1 cellular context compared by ENCODE assay signal in the genomic region with DNA sequence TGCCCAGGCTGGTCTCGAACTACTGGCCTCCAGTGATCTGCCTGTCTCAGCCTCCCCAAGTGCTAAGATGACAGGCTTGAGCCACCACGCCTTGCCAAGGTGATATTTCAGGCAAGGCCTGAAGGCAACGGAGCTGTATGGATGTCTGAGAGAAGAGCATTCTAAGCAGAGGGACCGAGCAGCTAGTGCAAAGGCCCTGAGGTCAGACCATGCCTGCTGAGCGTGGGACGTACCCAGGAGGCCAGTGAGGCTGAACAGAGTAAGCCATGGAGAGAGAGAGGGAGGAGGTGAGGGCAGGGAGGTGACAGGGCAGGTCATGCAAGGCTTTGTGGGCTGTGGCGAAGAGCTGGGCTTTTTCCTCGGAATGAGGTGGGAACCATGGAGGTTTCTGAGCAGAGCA.
TF ChIP-seq lines count a peak whose summit lies in the region.

No MANE protein-coding gene starts in this region.

TF ChIP-seq in K562, 482 proteins besides CTCF, POLR2A, EP300 and RAD21:
- TF ChIP-seq SOX6 (IDR thresholded peaks at IDR 0.05): no peak
- TF ChIP-seq NR2C1 (IDR thresholded peaks at IDR 0.05): no peak
- no peak for TF ChIP-seq NR2C1 (tag; IDR thresholded peaks at IDR 0.05)
- no peak for TF ChIP-seq GABPB2 (CRISPR knock-in tag; conservative IDR thresholded peaks at IDR 0.05)
- no peak for TF ChIP-seq FOXM1 (IDR thresholded peaks at IDR 0.05; ENCODE audit: low read depth)
- TF ChIP-seq FOXM1 (CRISPR knock-in tag; IDR thresholded peaks at IDR 0.05; ENCODE audit: low read depth): no peak
- no peak for TF ChIP-seq ZNF707 (CRISPR knock-in tag; conservative IDR thresholded peaks at IDR 0.05)
- no peak for TF ChIP-seq KDM4B (IDR thresholded peaks at IDR 0.05; ENCODE audit: borderline replicate concordance in 2 of 2, low read depth in 1 of 2)
- TF ChIP-seq MTA3 (IDR thresholded peaks at IDR 0.05; ENCODE audit: borderline replicate concordance): no peak
- TF ChIP-seq PURB (CRISPR knock-in tag; IDR thresholded peaks at IDR 0.05; ENCODE audit: low read depth): no peak
- TF ChIP-seq, protein P1, sequence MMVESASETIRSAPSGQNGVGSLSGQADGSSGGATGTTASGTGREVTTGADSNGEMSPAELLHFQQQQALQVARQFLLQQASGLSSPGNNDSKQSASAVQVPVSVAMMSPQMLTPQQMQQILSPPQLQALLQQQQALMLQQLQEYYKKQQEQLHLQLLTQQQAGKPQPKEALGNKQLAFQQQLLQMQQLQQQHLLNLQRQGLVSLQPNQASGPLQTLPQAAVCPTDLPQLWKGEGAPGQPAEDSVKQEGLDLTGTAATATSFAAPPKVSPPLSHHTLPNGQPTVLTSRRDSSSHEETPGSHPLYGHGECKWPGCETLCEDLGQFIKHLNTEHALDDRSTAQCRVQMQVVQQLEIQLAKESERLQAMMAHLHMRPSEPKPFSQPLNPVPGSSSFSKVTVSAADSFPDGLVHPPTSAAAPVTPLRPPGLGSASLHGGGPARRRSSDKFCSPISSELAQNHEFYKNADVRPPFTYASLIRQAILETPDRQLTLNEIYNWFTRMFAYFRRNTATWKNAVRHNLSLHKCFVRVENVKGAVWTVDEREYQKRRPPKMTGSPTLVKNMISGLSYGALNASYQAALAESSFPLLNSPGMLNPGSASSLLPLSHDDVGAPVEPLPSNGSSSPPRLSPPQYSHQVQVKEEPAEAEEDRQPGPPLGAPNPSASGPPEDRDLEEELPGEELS (CRISPR knock-in tag; IDR thresholded peaks at IDR 0.05; ENCODE audit: borderline replicate concordance): no peak
- no peak for TF ChIP-seq ETV5 (CRISPR knock-in tag; IDR thresholded peaks at IDR 0.05; ENCODE audit: low read depth)
- no peak for TF ChIP-seq NCOR1 (IDR thresholded peaks at IDR 0.05)
- TF ChIP-seq, protein P2, sequence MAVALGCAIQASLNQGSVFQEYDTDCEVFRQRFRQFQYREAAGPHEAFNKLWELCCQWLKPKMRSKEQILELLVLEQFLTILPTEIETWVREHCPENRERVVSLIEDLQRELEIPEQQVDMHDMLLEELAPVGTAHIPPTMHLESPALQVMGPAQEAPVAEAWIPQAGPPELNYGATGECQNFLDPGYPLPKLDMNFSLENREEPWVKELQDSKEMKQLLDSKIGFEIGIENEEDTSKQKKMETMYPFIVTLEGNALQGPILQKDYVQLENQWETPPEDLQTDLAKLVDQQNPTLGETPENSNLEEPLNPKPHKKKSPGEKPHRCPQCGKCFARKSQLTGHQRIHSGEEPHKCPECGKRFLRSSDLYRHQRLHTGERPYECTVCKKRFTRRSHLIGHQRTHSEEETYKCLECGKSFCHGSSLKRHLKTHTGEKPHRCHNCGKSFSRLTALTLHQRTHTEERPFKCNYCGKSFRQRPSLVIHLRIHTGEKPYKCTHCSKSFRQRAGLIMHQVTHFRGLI (CRISPR knock-in tag; IDR thresholded peaks at IDR 0.05): no peak
- TF ChIP-seq ZNF140 (CRISPR knock-in tag; IDR thresholded peaks at IDR 0.05): no peak
- peak; percentile 32; the same call in 1 of the 2 replicates for TF ChIP-seq BCOR (IDR thresholded peaks at IDR 0.05)
- no peak for TF ChIP-seq CBX3 (IDR thresholded peaks at IDR 0.05; ENCODE audit: borderline replicate concordance in 1 of 2, low read length in 2 of 2)
- peak; percentile 33 for TF ChIP-seq RBM25 (IDR thresholded peaks at IDR 0.05; ENCODE audit: low read depth, low read length, severe bottlenecking)
- peak in 1 of 2 experiments; percentile 31; a peak in 1 of 4 replicates for TF ChIP-seq KDM1A (IDR thresholded peaks at IDR 0.05)
- no peak for TF ChIP-seq ZNF696 (CRISPR knock-in tag; conservative IDR thresholded peaks at IDR 0.05)
- TF ChIP-seq, protein P3, sequence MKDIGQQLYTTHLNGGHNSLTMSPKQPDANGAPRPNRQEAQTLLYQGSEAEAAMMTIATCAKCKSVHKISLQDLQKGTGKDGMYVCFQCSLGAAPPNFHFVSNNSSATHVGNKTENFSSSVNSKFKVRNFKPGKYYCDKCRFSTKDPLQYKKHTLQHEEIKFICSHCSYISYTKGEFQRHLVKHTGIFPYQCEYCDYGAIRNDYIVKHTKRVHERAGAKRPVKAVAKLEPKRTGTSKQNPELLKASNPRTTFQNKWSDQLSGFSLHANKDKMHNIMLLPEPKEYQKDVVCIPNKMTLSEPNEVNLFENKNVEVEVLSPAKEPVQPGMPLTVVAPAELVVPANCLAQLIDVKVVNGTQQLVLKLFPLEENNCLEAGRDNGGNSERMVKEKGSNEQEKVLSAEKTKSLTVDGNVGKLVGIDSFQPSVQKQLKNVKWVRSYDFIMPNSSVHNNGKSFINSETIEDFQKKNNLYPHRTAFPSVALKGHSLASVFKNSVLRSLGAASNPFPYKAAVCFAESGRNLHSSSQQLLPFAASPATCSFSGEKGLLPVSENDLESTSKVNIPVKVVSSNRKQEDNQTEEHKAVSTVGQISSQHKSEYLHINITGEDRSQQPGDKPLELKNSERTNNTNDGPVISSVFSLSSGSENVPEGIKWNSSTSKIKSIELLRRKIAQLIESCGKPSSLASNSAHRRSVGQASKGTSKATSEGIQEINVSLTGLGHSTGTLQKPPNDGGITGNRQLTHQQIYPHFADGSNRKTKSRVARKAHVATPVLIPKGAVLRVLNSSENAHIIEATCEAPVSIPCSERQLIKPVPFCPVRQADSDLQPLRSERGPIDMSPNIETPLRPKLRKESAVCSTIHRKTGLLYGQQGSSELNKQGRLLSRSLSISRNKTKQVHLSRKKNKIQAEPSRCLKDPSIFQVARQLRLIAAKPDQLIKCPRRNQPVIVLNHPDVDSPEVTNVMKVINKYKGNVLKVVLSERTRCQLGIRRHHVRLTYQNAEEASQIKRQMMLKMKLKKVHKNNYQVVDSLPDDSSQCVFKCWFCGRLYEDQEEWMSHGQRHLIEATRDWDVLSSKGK (CRISPR knock-in tag; IDR thresholded peaks at IDR 0.05): no peak
